Comparison of ENCODE assay signal across 8 cellular contexts in the genomic region with DNA sequence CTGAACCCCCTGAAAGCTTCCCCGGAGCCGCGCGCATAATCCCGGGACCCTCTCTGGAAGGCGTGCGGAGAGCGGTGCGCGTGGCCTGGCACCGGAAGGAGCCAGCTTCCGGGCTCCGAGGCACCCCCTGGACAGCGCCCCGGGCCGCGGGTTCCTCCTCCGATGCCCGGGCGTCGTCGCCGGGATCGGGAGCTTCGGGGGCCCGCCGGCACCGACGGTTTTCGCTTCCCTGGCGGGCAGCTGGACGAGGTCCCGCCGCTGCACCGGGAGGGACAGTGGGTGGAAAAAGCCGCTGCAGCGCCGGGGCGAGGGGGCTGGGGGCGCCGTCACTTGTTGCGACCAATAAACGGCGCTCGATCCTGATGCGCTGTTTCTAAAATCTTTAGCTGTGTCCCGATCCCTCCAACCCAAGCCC. TPM values are rescaled to one million over a fixed set of nuclear protein-coding genes. Genes with fewer than 3 reads are reported as not detected.
DNase-seq lines count a peak whose midpoint lies in the region; ATAC-seq and TF ChIP-seq lines count a peak whose summit lies in the region.

No MANE protein-coding gene starts in this region.

- H3K9ac ChIP-seq in SK-N-MC (ENCODE audit: insufficient read length), result no peak overlapping the region

- peaks cover 0 to 24% of the 10 kb centered on the region in 2 donors for H3K27me3 ChIP-seq in esophagus (ENCODE audit: control insufficient read depth in 1 of 2, insufficient read depth in 2 of 2, low read length in 2 of 2)

- no peaks in the 10 kb centered on the region for H3K9me3 ChIP-seq in SK-N-MC (ENCODE audit: low read depth, low read length)
- peaks cover 0 to 6% of the 10 kb centered on the region in 2 donors for H3K9me3 ChIP-seq in esophagus (ENCODE audit: control insufficient read depth in 2 of 2, insufficient read depth in 1 of 2, low read depth in 1 of 2, low read length in 1 of 2)

- H3K27me3 Mint-ChIP-seq in activated naive CD4-positive, alpha-beta T cell treated with anti-CD3 and anti-CD28 coated beads, Interleukin-2, amount 50 U/mL, for 24 hours, result peaks cover 29% of the 10 kb centered on the region
- H3K27me3 Mint-ChIP-seq in nephron progenitor cell (ENCODE audit: low read depth, poor library complexity), result peaks cover 74% of the 10 kb centered on the region

- WGBS in esophagus, 2 donors, result 0 to 1% methylated on average over 43 to 47 of the region's 47 CpGs

- no peak overlapping the region for H3K27ac Mint-ChIP-seq in activated naive CD4-positive, alpha-beta T cell treated with anti-CD3 and anti-CD28 coated beads, Interleukin-2, amount 50 U/mL, for 24 hours
- H3K27ac Mint-ChIP-seq in nephron progenitor cell, result no peak overlapping the region

- DNase-seq in activated naive CD4-positive, alpha-beta T cell treated with Interleukin-2 at 50 U/mL for 16 hours, result no peak
- DNase-seq in SK-N-MC (ENCODE audit: low read depth, low spot score) (no peak), nephron progenitor cell (peak; percentile 53), cerebellar nuclear complex (lab: John Stamatoyannopoulos, UW) (no peak)

- H3K36me3 ChIP-seq in SK-N-MC (ENCODE audit: insufficient read depth, low read length) (no peaks in the 10 kb centered on the region), esophagus (ENCODE audit: control insufficient read depth in 2 of 2, insufficient read depth in 2 of 2, low read length in 1 of 2) (no peaks in the 10 kb centered on the region)

- H3K36me3 Mint-ChIP-seq in activated naive CD4-positive, alpha-beta T cell treated with anti-CD3 and anti-CD28 coated beads, Interleukin-2, amount 50 U/mL, for 24 hours, result peaks cover 3% of the 10 kb centered on the region
- H3K36me3 Mint-ChIP-seq in nephron progenitor cell (ENCODE audit: low read depth), result peaks cover 3% of the 10 kb centered on the region

- ATAC-seq in GM21381 (IDR thresholded peaks at IDR 0.05; ENCODE audit: unreplicated experiment) (no peak), HG02642 (IDR thresholded peaks at IDR 0.05; ENCODE audit: poor library complexity, unreplicated experiment) (no peak)

- H3K4me3 ChIP-seq in SK-N-MC (peak overlapping the region; percentile 83), esophagus (ENCODE audit: low read depth in 1 of 2, low read length in 2 of 2) (peak overlapping the region; percentile 40 to 59)

- H3K27ac ChIP-seq in SK-N-MC (no peak overlapping the region), esophagus (ENCODE audit: low read depth in 2 of 2, low read length in 1 of 2) (no peak overlapping the region)

- no peak for TF ChIP-seq CTCF in nephron progenitor cell (IDR thresholded peaks at IDR 0.05)

- H3K4me1 ChIP-seq in esophagus (ENCODE audit: control insufficient read depth in 2 of 2, insufficient read depth in 2 of 2, low read length in 1 of 2), result peaks cover 12 to 16% of the 10 kb centered on the region in 2 donors

- peak overlapping the region; percentile 83 for H3K4me3 Mint-ChIP-seq in activated naive CD4-positive, alpha-beta T cell treated with anti-CD3 and anti-CD28 coated beads, Interleukin-2, amount 50 U/mL, for 24 hours
- peak overlapping the region; percentile 85 for H3K4me3 Mint-ChIP-seq in nephron progenitor cell

- no peaks in the 10 kb centered on the region for H3K9me3 Mint-ChIP-seq in activated naive CD4-positive, alpha-beta T cell treated with anti-CD3 and anti-CD28 coated beads, Interleukin-2, amount 50 U/mL, for 24 hours
- no peaks in the 10 kb centered on the region for H3K9me3 Mint-ChIP-seq in nephron progenitor cell

- peaks cover 19% of the 10 kb centered on the region for H3K4me1 Mint-ChIP-seq in activated naive CD4-positive, alpha-beta T cell treated with anti-CD3 and anti-CD28 coated beads, Interleukin-2, amount 50 U/mL, for 24 hours
- H3K4me1 Mint-ChIP-seq in nephron progenitor cell, result peaks cover 19% of the 10 kb centered on the region

RNA-seq across cellular contexts. Expression of a gene that starts 0.6 kb away (rescaled TPM):
- under 1 TPM in 1 of 2 donors, not detected in 1; 0.02 TPM for polyA plus RNA-seq in esophagus
